In genomic region chr10:31912289-31912688, GRCh38 we compare ENCODE assay signal across 15 cellular contexts. TPM values are rescaled to one million over a fixed set of nuclear protein-coding genes. Genes with fewer than 3 reads are reported as not detected.
DNase-seq lines count a peak whose midpoint lies in the region; ATAC-seq, FAIRE-seq and TF ChIP-seq lines count a peak whose summit lies in the region.
"Had no signal": no experiment of that assay in that cellular context is flagged by ENCODE, and none has a peak within 500 bp of the region (broad histone marks: within the 10 kb centered on the region; RNA-seq: fewer than 3 reads in every experiment).

No MANE protein-coding gene starts in this region.

- no peak overlapping the region for H3K27ac Mint-ChIP-seq in stimulated activated naive CD8-positive, alpha-beta T cell treated with anti-CD3 and anti-CD28 coated beads, Interleukin-15, amount 100 ng/mL, for 72 hours

- H3K79me2 ChIP-seq in keratinocyte (ENCODE audit: control insufficient read depth, insufficient read depth, low read length): peaks cover 89% of the 10 kb centered on the region

- H3K27me3 ChIP-seq in adipocyte (replicated peaks; ENCODE audit: control insufficient read depth, insufficient read depth, low read length) (no peaks in the 10 kb centered on the region), keratinocyte (ENCODE audit: control insufficient read depth, extremely low read depth, insufficient read depth, low read length) (no peaks in the 10 kb centered on the region), brain microvascular endothelial cell (replicated peaks) (no peaks in the 10 kb centered on the region)
- H3K27me3 ChIP-seq: colonic mucosa, spleen had no signal

- in situ Hi-C loops in brain microvascular endothelial cell (cut with HindIII; ENCODE audit: low pct_ligation_motif_present, low sequenced_read_pairs): no loop called here

- peak overlapping the region; percentile 69 for H3K4me3 ChIP-seq in adipocyte (ENCODE audit: low read length)
- peak overlapping the region in 2 of 3 experiments; percentile 23 to 34 for H3K4me3 ChIP-seq in keratinocyte (ENCODE audit: control insufficient read depth in 2 of 3, extremely low read depth in 1 of 3, insufficient read depth in 2 of 3, low read depth in 1 of 3, low read length in 3 of 3)
- no peak overlapping the region for H3K4me3 ChIP-seq in brain microvascular endothelial cell (ENCODE audit: low read depth, low read length)
- H3K4me3 ChIP-seq: colonic mucosa, spleen had no signal

- H3K9me3 ChIP-seq in adipocyte (ENCODE audit: control insufficient read depth, low read length) (no peaks in the 10 kb centered on the region), keratinocyte (ENCODE audit: control insufficient read depth, low read depth, low read length) (no peaks in the 10 kb centered on the region)
- H3K9me3 ChIP-seq: colonic mucosa, spleen had no signal

- no peaks in the 10 kb centered on the region for H3K9me3 Mint-ChIP-seq in stimulated activated naive CD8-positive, alpha-beta T cell treated with anti-CD3 and anti-CD28 coated beads, Interleukin-15, amount 100 ng/mL, for 72 hours
- H3K9me3 Mint-ChIP-seq: neural crest cell had no signal

- no peak for ATAC-seq in stimulated activated naive CD8-positive, alpha-beta T cell treated with anti-CD3 and anti-CD28 coated beads, Interleukin-15, amount 100 ng/mL, for 72 hours
- ATAC-seq in stimulated activated naive CD8-positive, alpha-beta T cell treated with anti-CD3 and anti-CD28 coated beads, Interleukin-15, Interleukin-2, amounts not matched to agents 100 U/mL and 50 U/mL, for 24 hours: no peak

- H3K27ac ChIP-seq in keratinocyte (ENCODE audit: control insufficient read depth, insufficient read depth, low read length) (peak overlapping the region; percentile 10), brain microvascular endothelial cell (no peak overlapping the region)
- H3K27ac ChIP-seq: colonic mucosa had no signal

- no peaks in the 10 kb centered on the region for H3K9me1 ChIP-seq in keratinocyte (ENCODE audit: control insufficient read depth, extremely low read depth, insufficient read depth, low read length)

- H3K27me3 Mint-ChIP-seq in stimulated activated naive CD8-positive, alpha-beta T cell treated with anti-CD3 and anti-CD28 coated beads, Interleukin-15, amount 100 ng/mL, for 72 hours: no peaks in the 10 kb centered on the region

- H3K9ac ChIP-seq in adipocyte (ENCODE audit: low read length) (peak overlapping the region; percentile 59), keratinocyte (ENCODE audit: control insufficient read depth, extremely low read depth, insufficient read depth, low read length) (no peak overlapping the region)

- DNase-seq in stimulated activated naive CD8-positive, alpha-beta T cell treated with anti-CD3 and anti-CD28 coated beads, Interleukin-15, amount 100 ng/mL, for 72 hours: no peak
- no peak for DNase-seq in stimulated activated naive CD8-positive, alpha-beta T cell treated with anti-CD3 and anti-CD28 coated beads, Interleukin-15, Interleukin-2, amounts not matched to agents 100 U/mL and 50 U/mL, for 24 hours
- peak; percentile 32 for DNase-seq in adipocyte (ENCODE audit: low read depth)
- DNase-seq in keratinocyte (ENCODE audit: low read depth, low spot score): no peak
- DNase-seq in NCI-H82 treated with DMSO at 0.1 percent for 48 hours (lab: John Stamatoyannopoulos, UW; ENCODE audit: unreplicated experiment): no peak
- no peak for DNase-seq in Ammon's horn (ENCODE audit: low spot score)
- no peak for DNase-seq in brain microvascular endothelial cell
- DNase-seq in GM19238 (ENCODE audit: insufficient read length, low spot score): no peak
- DNase-seq: activated naive CD4-positive, alpha-beta T cell; colonic mucosa; MV-4-11; spleen had no signal

- peaks cover 3% of the 10 kb centered on the region for H4K20me1 ChIP-seq in keratinocyte (ENCODE audit: control insufficient read depth, extremely low read depth, insufficient read depth, low read length)

- peaks cover 3% of the 10 kb centered on the region for H3K36me3 ChIP-seq in adipocyte (ENCODE audit: control insufficient read depth, insufficient read depth, low read length, severe bottlenecking)
- peaks cover 5 to 12% of the 10 kb centered on the region in 2 experiments for H3K36me3 ChIP-seq in keratinocyte (ENCODE audit: control insufficient read depth in 2 of 2, extremely low read depth in 1 of 2, insufficient read depth in 2 of 2, low read length in 2 of 2)
- H3K36me3 ChIP-seq in brain microvascular endothelial cell (replicated peaks): peaks cover 5% of the 10 kb centered on the region
- H3K36me3 ChIP-seq: colonic mucosa had no signal

- TF ChIP-seq CTCF in keratinocyte (optimal IDR thresholded peaks at IDR 0.05 in 1 of 3, IDR thresholded peaks at IDR 0.05 in 1 of 3, conservative IDR thresholded peaks at IDR 0.05 in 1 of 3; ENCODE audit: extremely low read depth in 1 of 3, insufficient read depth in 2 of 3, low read length in 3 of 3) (no peak), brain microvascular endothelial cell (IDR thresholded peaks at IDR 0.05; ENCODE audit: low read depth, low read length, missing control alignments) (no peak)

- dilution Hi-C loops in keratinocyte (cut with MboI; ENCODE audit: extremely low pct_ligation_motif_present, low sequenced_read_pairs): no loop called here

- H3K4me1 Mint-ChIP-seq in stimulated activated naive CD8-positive, alpha-beta T cell treated with anti-CD3 and anti-CD28 coated beads, Interleukin-15, amount 100 ng/mL, for 72 hours: peaks cover 53% of the 10 kb centered on the region

- peak overlapping the region; percentile 74 for H3K4me2 ChIP-seq in keratinocyte (ENCODE audit: control insufficient read depth, extremely low read depth, insufficient read depth, low read depth, low read length)

- peaks cover 45% of the 10 kb centered on the region for H3K4me1 ChIP-seq in adipocyte (ENCODE audit: control insufficient read depth, insufficient read depth, low read length)
- H3K4me1 ChIP-seq in keratinocyte (ENCODE audit: control insufficient read depth, extremely low read depth, insufficient read depth, low read length): peaks cover 23% of the 10 kb centered on the region
- H3K4me1 ChIP-seq: colonic mucosa had no signal

- peak overlapping the region; percentile 1 to 5 for H3K4me3 Mint-ChIP-seq in stimulated activated naive CD8-positive, alpha-beta T cell treated with anti-CD3 and anti-CD28 coated beads, Interleukin-15, amount 100 ng/mL, for 72 hours
- H3K4me3 Mint-ChIP-seq: neural crest cell had no signal

- peak; percentile 89 for FAIRE-seq in keratinocyte (lab: Jason Lieb, UNC)
- FAIRE-seq: GM12892, RCC 7860 had no signal

- H2AFZ ChIP-seq in keratinocyte (ENCODE audit: control insufficient read depth, low read length): no peak overlapping the region

RNA-seq across cellular contexts. Expression of gene ARHGAP12, which starts 16.3 kb away (rescaled TPM):
- 13.7 to 26.6 TPM (median 16.1 TPM) in 3 replicates for polyA plus RNA-seq in keratinocyte
- 29.7 TPM for polyA plus RNA-seq in keratinocyte (2011; ENCODE audit: low read depth)
- 9.1 and 19.4 TPM in 2 replicates for polyA plus RNA-seq in keratinocyte (2011; cell fraction: cytosol; rRNA removed)
- polyA plus RNA-seq in keratinocyte (2011; cell fraction: nucleus; rRNA removed): 23.8 and 30.6 TPM in 2 replicates
- 11.7 and 18.6 TPM in 2 replicates for polyA plus RNA-seq in keratinocyte (2012; ENCODE audit: low replicate concordance)
- polyA minus RNA-seq in keratinocyte: 5.1 to 32.9 TPM (median 13.3 TPM) in 3 replicates
- polyA minus RNA-seq in keratinocyte (2011; cell fraction: cytosol; rRNA and poly(A)+ RNA removed): 21.5 TPM
- 23.6 and 43.0 TPM in 2 replicates for polyA minus RNA-seq in keratinocyte (2011; cell fraction: nucleus; rRNA and poly(A)+ RNA removed)
